Comparison of ENCODE assay signal across 21 cellular contexts in genomic region chr10:77052592-77052991, GRCh38.
DNase-seq lines count a peak whose midpoint lies in the region; ATAC-seq, FAIRE-seq and TF ChIP-seq lines count a peak whose summit lies in the region.
"Had no signal": no experiment of that assay in that cellular context is flagged by ENCODE, and none has a peak within 500 bp of the region (broad histone marks: within the 10 kb centered on the region; RNA-seq: fewer than 3 reads in every experiment).

No MANE protein-coding gene starts in this region.

- no peaks in the 10 kb centered on the region for H3K9me3 ChIP-seq in HepG2 (ENCODE audit: low read length)
- H3K9me3 ChIP-seq in right lobe of liver, result no peaks in the 10 kb centered on the region
- no peaks in the 10 kb centered on the region for H3K9me3 ChIP-seq in Loucy (ENCODE audit: insufficient read depth, low read depth, low read length)
- H3K9me3 ChIP-seq in H1 (ENCODE audit: insufficient read depth in 2 of 2, low read depth in 1 of 2, low read length in 1 of 2), result no peaks in the 10 kb centered on the region
- H3K9me3 ChIP-seq: BLaER1 treated with 17β-estradiol and CSF1 and Interleukin-3, amounts not matched to agents 10 nM and 100 nM; Caco-2 had no signal

- in situ Hi-C loops in HepG2 (cut with HindIII; ENCODE audit: extremely low pct_ligation_motif_present, low pct_unique_long_range_greater_than_20kb), result no loop called here

- no peak overlapping the region for H2BK5ac ChIP-seq in H1 (ENCODE audit: low read depth, low read length)

- DNase-seq in HepG2 (ENCODE audit: low spot score) (no peak), right lobe of liver (no peak), H1 (ENCODE audit: low read depth in 1 of 2, low spot score in 2 of 2) (no peak), dermis blood vessel endothelial cell (no peak)
- no peak for DNase-seq in activated naive CD4-positive, alpha-beta T cell treated with Interleukin-2 at 50 U/mL for 16 hours
- DNase-seq: ACHN; AML-193; Caco-2; Calu3; CD4-positive, alpha-beta T cell; CD8-positive, alpha-beta T cell; DMS79 treated with DMSO at 0.1 percent for 48 hours; GF-D8 had no signal

- no peak overlapping the region for H3K56ac ChIP-seq in H1 (replicated peaks; ENCODE audit: insufficient read length, low read depth, low read length)

- H3K27ac ChIP-seq in HepG2 (ENCODE audit: extremely low read length, insufficient read depth, low read length), result no peak overlapping the region
- H3K27ac ChIP-seq in right lobe of liver, result no peak overlapping the region
- H3K27ac ChIP-seq in H1 (ENCODE audit: low read depth, low read length), result no peak overlapping the region
- H3K27ac ChIP-seq: 22Rv1; BLaER1 treated with 17β-estradiol and CSF1 and Interleukin-3, amounts not matched to agents 10 nM and 100 nM; C4-2B had no signal

- no peaks in the 10 kb centered on the region for H3K9me2 ChIP-seq in Loucy (replicated peaks; ENCODE audit: low read depth, low read length)

- FAIRE-seq in HepG2 (lab: Jason Lieb, UNC) (no peak), H1 (lab: Jason Lieb, UNC) (no peak)
- FAIRE-seq: D721Med, G401.6, GM12891, GM19239 had no signal

- H3K4me3 ChIP-seq in HepG2 (replicated peaks in 1 of 3; ENCODE audit: insufficient read depth in 1 of 3, low read depth in 2 of 3, low read length in 3 of 3) (no peak overlapping the region), right lobe of liver (no peak overlapping the region), Loucy (ENCODE audit: low read length, poor library complexity, severe bottlenecking) (no peak overlapping the region), H1 (ENCODE audit: extremely low read depth in 1 of 4, insufficient read depth in 2 of 4, low read depth in 3 of 4, low read length in 4 of 4) (no peak overlapping the region)
- H3K4me3 ChIP-seq: BLaER1 treated with 17β-estradiol and CSF1 and Interleukin-3, amounts not matched to agents 10 nM and 100 nM had no signal

- TF ChIP-seq RAD21 in HepG2 (CRISPR knock-in tag; IDR thresholded peaks at IDR 0.05), result no peak
- TF ChIP-seq RAD21 in H1 (IDR thresholded peaks at IDR 0.05 in 1 of 2, conservative IDR thresholded peaks at IDR 0.05 in 1 of 2; ENCODE audit: low read depth in 2 of 2, low read length in 2 of 2), result no peak

- H3K9ac ChIP-seq in HepG2 (ENCODE audit: insufficient read depth, low read depth, low read length) (no peak overlapping the region), Loucy (ENCODE audit: low read depth, low read length, poor library complexity, severe bottlenecking) (peak overlapping the region; percentile 26), H1 (replicated peaks in 1 of 4; ENCODE audit: extremely low read depth in 1 of 4, low read depth in 3 of 4, low read length in 3 of 4) (no peak overlapping the region)
- H3K9ac ChIP-seq: BLaER1 treated with 17β-estradiol and CSF1 and Interleukin-3, amounts not matched to agents 10 nM and 100 nM had no signal

- H4K5ac ChIP-seq in H1 (ENCODE audit: insufficient read length, low read depth, low read length), result no peak overlapping the region

- no peak overlapping the region for H2BK120ac ChIP-seq in H1 (replicated peaks; ENCODE audit: low read depth, low read length)

- no TSS peak for BruUV-seq in HepG2 (replicated peaks; lab: Mats Ljungman, UMichigan)

- 0% methylated on average over 2 of the region's 2 CpGs for WGBS in HepG2 (ENCODE audit: low lambda C conversion rate)
- WGBS in right lobe of liver (ENCODE audit: insufficient coverage, low coverage, low lambda C conversion rate, missing lambda C conversion rate), result 92% methylated on average over 2 of the region's 2 CpGs
- WGBS in H1 (ENCODE audit: extremely low coverage in 1 of 2, insufficient coverage in 1 of 2, insufficient read length in 1 of 2, insufficient replicate concordance in 2 of 2, low coverage in 1 of 2, low lambda C conversion rate in 2 of 2, missing lambda C conversion rate in 1 of 2), 2 experiments, result 85% methylated on average over 2 of the region's 2 CpGs; no CpG with 5 or more reads in 1 of the 2 experiments

- H3K14ac ChIP-seq in H1 (ENCODE audit: insufficient read length), result no peak overlapping the region

- TF ChIP-seq CTCF in HepG2 (CRISPR knock-in tag; IDR thresholded peaks at IDR 0.05), result no peak
- no peak for TF ChIP-seq CTCF in right lobe of liver (IDR thresholded peaks at IDR 0.05)
- TF ChIP-seq CTCF in Loucy (conservative IDR thresholded peaks at IDR 0.05; ENCODE audit: low read length), result no peak
- no peak for TF ChIP-seq CTCF in H1 (IDR thresholded peaks at IDR 0.05; ENCODE audit: control extremely low read depth in 1 of 3, insufficient read depth in 1 of 3, low read depth in 1 of 3, low read length in 3 of 3)

- intact Hi-C loops in HepG2 (cut with micrococcal nuclease; ENCODE audit: unreplicated experiment) (no loop called here), right lobe of liver (cut with DNase I) (no loop called here)

- no peak for TF ChIP-seq POLR2A in HepG2 (IDR thresholded peaks at IDR 0.05; ENCODE audit: insufficient read depth in 1 of 2, low read depth in 2 of 2, low read length in 2 of 2)
- TF ChIP-seq POLR2A in right lobe of liver (IDR thresholded peaks at IDR 0.05), result no peak
- TF ChIP-seq POLR2A in H1 (IDR thresholded peaks at IDR 0.05; ENCODE audit: control extremely low read depth in 1 of 2, low read depth in 2 of 2, low read length in 2 of 2), result no peak

- H3K4me1 ChIP-seq in HepG2 (ENCODE audit: insufficient read depth, low read length) (no peaks in the 10 kb centered on the region), right lobe of liver (peaks cover 0 to 12% (median 0%) of the 10 kb centered on the region in 4 donors), Loucy (ENCODE audit: insufficient read depth, low read length, poor library complexity, severe bottlenecking) (peaks cover 64% of the 10 kb centered on the region), H1 (replicated peaks in 1 of 4; ENCODE audit: control insufficient read depth in 3 of 4, insufficient read depth in 4 of 4, low read length in 3 of 4) (peaks cover 0 to 4% (median 2%) of the 10 kb centered on the region in 4 experiments; a peak in 3 of 7 replicates)
- H3K4me1 ChIP-seq: BLaER1 treated with 17β-estradiol and CSF1 and Interleukin-3, amounts not matched to agents 10 nM and 100 nM had no signal

- H4K91ac ChIP-seq in H1 (replicated peaks; ENCODE audit: insufficient read length, low read length), result no peak overlapping the region

- POLR2A ChIA-PET in HepG2 (lab: Yijun Ruan, JAX), result no interaction called here
- POLR2A ChIA-PET in H1 (lab: Charles Lee; ENCODE audit: partially characterized antibody), result no interaction called here

- TF ChIP-seq EP300 in HepG2 (IDR thresholded peaks at IDR 0.05; ENCODE audit: low read depth in 2 of 2, low read length in 2 of 2), result no peak
- TF ChIP-seq EP300 in HepG2 (CRISPR knock-in tag; IDR thresholded peaks at IDR 0.05; ENCODE audit: borderline replicate concordance), result no peak
- TF ChIP-seq EP300 in H1 (IDR thresholded peaks at IDR 0.05; ENCODE audit: borderline replicate concordance in 1 of 2, low read depth in 2 of 2, low read length in 2 of 2), result no peak

- H2AFZ ChIP-seq in HepG2 (ENCODE audit: low read length) (no peak overlapping the region), Loucy (ENCODE audit: low read length) (no peak overlapping the region), H1 (ENCODE audit: low read length) (no peak overlapping the region)

- no peak overlapping the region for H4K8ac ChIP-seq in H1 (ENCODE audit: extremely low read depth, insufficient read depth, low read length)

- H3K23ac ChIP-seq in H1 (ENCODE audit: insufficient read length), result no peak overlapping the region

- CTCF ChIA-PET in HepG2 (lab: Yijun Ruan, JAX; ENCODE audit: low intra/inter-chr PET ratio, low total read pairs) (no interaction called here), H1 (lab: Charles Lee; ENCODE audit: partially characterized antibody) (interaction anchor here (1.3 kb wide), 2 partner anchors 15 to 122 kb away, joined by 4 to 7 read pairs; no protein-coding TSS in a partner anchor)

- H3K4me2 ChIP-seq in HepG2 (ENCODE audit: low read depth, low read length) (no peak overlapping the region), Loucy (ENCODE audit: low read depth, low read length, poor library complexity, severe bottlenecking) (no peak overlapping the region), H1 (ENCODE audit: insufficient read depth in 1 of 2, low read depth in 2 of 2, low read length in 2 of 2) (no peak overlapping the region)
- H3K4me2 ChIP-seq: BLaER1 treated with 17β-estradiol and CSF1 and Interleukin-3, amounts not matched to agents 10 nM and 100 nM had no signal

- no peak overlapping the region for H2BK20ac ChIP-seq in H1 (ENCODE audit: low read length)

- no peak overlapping the region for H2AK5ac ChIP-seq in H1 (ENCODE audit: low read depth, low read length)

- no peak for ATAC-seq in HepG2
- ATAC-seq in right lobe of liver, result no peak
- ATAC-seq: CD8-positive, alpha-beta T cell had no signal

- H3F3A ChIP-seq in Loucy (ENCODE audit: low read depth), result peaks cover 7% of the 10 kb centered on the region; the same call in 1 of the 2 replicates

- H3K27me3 ChIP-seq in HepG2 (ENCODE audit: control insufficient read depth in 1 of 2, insufficient read depth in 2 of 2, low read length in 2 of 2) (peaks cover 0 to 12% of the 10 kb centered on the region in 2 experiments; a peak in 3 of 5 replicates), right lobe of liver (no peaks in the 10 kb centered on the region), Loucy (ENCODE audit: insufficient read depth, low read length, poor library complexity, severe bottlenecking) (no peaks in the 10 kb centered on the region), H1 (replicated peaks in 1 of 4; ENCODE audit: control insufficient read depth in 3 of 4, extremely low read depth in 1 of 4, insufficient read depth in 3 of 4, low read length in 3 of 4) (peaks cover 0 to 1% (median 0%) of the 10 kb centered on the region in 4 experiments; a peak in 1 of 7 replicates)
- H3K27me3 ChIP-seq: BLaER1 treated with 17β-estradiol and CSF1 and Interleukin-3, amounts not matched to agents 10 nM and 100 nM had no signal

- no peak overlapping the region for H2BK12ac ChIP-seq in H1 (ENCODE audit: low read depth, low read length)

- H3K79me1 ChIP-seq in H1 (ENCODE audit: low read depth, low read length), result no peaks in the 10 kb centered on the region

- H3K18ac ChIP-seq in H1 (ENCODE audit: extremely low read depth, low read length), result no peak overlapping the region

- H2BK15ac ChIP-seq in H1 (ENCODE audit: low read length), result no peak overlapping the region

- H3K23me2 ChIP-seq in H1 (ENCODE audit: low read depth, low read length), result no peaks in the 10 kb centered on the region

- H3K4ac ChIP-seq in H1 (replicated peaks; ENCODE audit: insufficient read length, low read depth, low read length), result no peak overlapping the region

- no peaks in the 10 kb centered on the region for H3K79me2 ChIP-seq in HepG2 (ENCODE audit: insufficient read depth, low read length)
- H3K79me2 ChIP-seq in Loucy (ENCODE audit: insufficient read depth, low read length), result no peaks in the 10 kb centered on the region
- no peaks in the 10 kb centered on the region for H3K79me2 ChIP-seq in H1 (ENCODE audit: control insufficient read depth in 1 of 2, insufficient read depth in 2 of 2, low read length in 2 of 2)

- no peaks in the 10 kb centered on the region for H3K36me3 ChIP-seq in HepG2 (replicated peaks in 1 of 2; ENCODE audit: control insufficient read depth in 1 of 2, insufficient read depth in 2 of 2, low read length in 2 of 2)
- no peaks in the 10 kb centered on the region for H3K36me3 ChIP-seq in right lobe of liver
- H3K36me3 ChIP-seq in Loucy (ENCODE audit: insufficient read depth, low read length), result no peaks in the 10 kb centered on the region
- H3K36me3 ChIP-seq in H1 (ENCODE audit: control insufficient read depth in 2 of 4, insufficient read depth in 4 of 4, low read length in 3 of 4), result no peaks in the 10 kb centered on the region
- H3K36me3 ChIP-seq: BLaER1 treated with 17β-estradiol and CSF1 and Interleukin-3, amounts not matched to agents 10 nM and 100 nM had no signal

- H4K20me1 ChIP-seq in HepG2 (ENCODE audit: insufficient read depth, low read length) (no peaks in the 10 kb centered on the region), Loucy (ENCODE audit: insufficient read depth, low read length, poor library complexity, severe bottlenecking) (no peaks in the 10 kb centered on the region), H1 (replicated peaks in 1 of 2; ENCODE audit: control insufficient read depth in 1 of 2, insufficient read depth in 2 of 2, low read length in 2 of 2) (no peaks in the 10 kb centered on the region)

Comparison
In these comparisons a context has a peak if more than half of its experiments do, and no peak if none do; other contexts are left out.
1. Of the 41 proteins assayed by ChIP-seq in both HepG2 and H1: peak only in HepG2: none; only in H1: none; in both: MAFK; in neither: 40.